ENCODE assay signal across 6 cellular contexts in the genomic region with DNA sequence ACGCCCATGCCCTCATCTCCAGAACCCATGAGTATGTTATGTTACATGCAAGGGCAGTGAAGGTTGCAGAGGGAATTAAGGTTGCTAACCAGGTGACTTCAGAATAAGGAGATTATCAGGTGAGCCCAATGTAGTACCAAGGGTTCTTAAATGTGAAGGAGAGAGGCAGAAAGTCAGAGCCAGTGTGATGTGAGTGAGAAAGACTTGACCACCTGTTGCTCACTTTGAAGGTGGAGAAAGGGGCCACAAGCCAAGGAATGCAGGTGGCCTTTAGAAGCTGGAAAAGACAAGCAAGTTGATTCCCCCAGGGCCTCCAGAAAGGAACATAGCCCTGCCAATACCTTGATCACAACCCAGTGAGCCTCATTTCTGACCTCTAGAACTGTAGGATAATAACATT.
"Had no signal": no experiment of that assay in that cellular context is flagged by ENCODE, and none has a peak within 500 bp of the region (broad histone marks: within the 10 kb centered on the region; RNA-seq: fewer than 3 reads in every experiment).

No MANE protein-coding gene starts in this region.

- H3K27ac ChIP-seq: GM23248 had no signal

- H3K4me3 ChIP-seq: GM23248, HAP-1, K562 had no signal

- H3K9me3 ChIP-seq: HAP-1 had no signal

- DNase-seq: GM23248, GOT3, H7, IMR-90 had no signal

- H3K4me1 ChIP-seq: HAP-1 had no signal

- H3K36me3 ChIP-seq: HAP-1 had no signal
